In the genomic region with DNA sequence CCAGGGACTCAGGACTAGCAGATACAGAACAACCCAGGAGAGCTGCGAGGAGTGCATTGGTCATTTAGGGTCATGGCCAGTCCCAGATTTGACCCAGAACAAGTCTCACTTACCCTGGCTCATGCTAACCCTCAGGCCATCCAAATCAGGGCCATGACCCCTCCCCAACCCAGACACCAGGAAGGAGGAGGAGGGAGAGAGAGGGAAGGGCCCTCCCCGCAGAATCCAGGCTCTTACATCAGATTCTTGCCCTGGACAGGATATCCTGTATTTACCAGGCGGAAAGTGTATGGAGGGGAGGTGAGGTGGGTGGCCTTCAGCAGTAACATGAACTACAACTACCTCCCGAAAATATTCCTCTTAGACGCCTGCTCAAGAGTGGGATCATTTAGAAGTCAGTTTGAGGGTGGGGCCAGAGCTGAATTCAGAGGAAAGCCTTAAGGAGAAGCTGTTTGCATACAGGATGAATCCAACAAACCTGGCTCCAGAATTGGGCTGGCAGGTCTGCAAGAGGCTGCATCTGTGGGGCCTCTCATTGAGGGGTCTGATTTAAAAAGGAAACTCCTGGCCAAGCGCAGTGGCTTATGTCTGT, we compare ENCODE assay signal across 9 cellular contexts. TPM values are rescaled to one million over a fixed set of nuclear protein-coding genes. Genes with fewer than 3 reads are reported as not detected.
A peak's percentile ranks its signal among the peaks of the same experiment; 100 is the strongest.
DNase-seq lines count a peak whose midpoint lies in the region; ATAC-seq and TF ChIP-seq lines count a peak whose summit lies in the region.
"Had no signal": no experiment of that assay in that cellular context is flagged by ENCODE, and none has a peak within 500 bp of the region (broad histone marks: within the 10 kb centered on the region; RNA-seq: fewer than 3 reads in every experiment).

No MANE protein-coding gene starts in this region.

- no peaks in the 10 kb centered on the region for H3K9me3 ChIP-seq in BE2C

- no peaks in the 10 kb centered on the region for H3K27me3 ChIP-seq in BE2C

- H3K27me3 Mint-ChIP-seq in nephron (ENCODE audit: low read depth): no peaks in the 10 kb centered on the region

- H3K9me3 Mint-ChIP-seq in nephron: no peaks in the 10 kb centered on the region

- peaks cover 6% of the 10 kb centered on the region; the same call in 1 of the 2 replicates for H3K36me3 ChIP-seq in BE2C

- in situ Hi-C loops in KBM-7 (cut with MboI; ENCODE audit: low pct_unique_long_range_greater_than_20kb, low sequenced_read_pairs): loop anchor here (25.0 kb wide), 1 partner anchor 342 kb away; no protein-coding TSS in a partner anchor

- peaks cover 16% of the 10 kb centered on the region for H3K4me1 ChIP-seq in BE2C

- peak overlapping the region; percentile 74 to 91 (median 86) for H3K27ac Mint-ChIP-seq in nephron

- peak overlapping the region; percentile 14; the same call in 1 of the 2 replicates for H3K4me3 ChIP-seq in BE2C (ENCODE audit: low read depth, low read length)
- H3K4me3 ChIP-seq: GM12878 had no signal

- peak overlapping the region; percentile 93 to 95 (median 95) for H3K4me3 Mint-ChIP-seq in nephron

- peaks cover 32% of the 10 kb centered on the region for H3K4me1 Mint-ChIP-seq in nephron

- DNase-seq in BE2C (no peak), KBM-7 (peak; percentile 70), dermis blood vessel endothelial cell (peak; percentile 75), SIG-M5 treated with dmso at 0.1 percent for 504 hours (lab: John Stamatoyannopoulos, UW; ENCODE audit: unreplicated experiment) (no peak)

- ATAC-seq in GM19395 (IDR thresholded peaks at IDR 0.05; ENCODE audit: unreplicated experiment) (no peak), GM21515 (IDR thresholded peaks at IDR 0.05; ENCODE audit: unreplicated experiment) (no peak), GM18909 (IDR thresholded peaks at IDR 0.05; ENCODE audit: poor library complexity, unreplicated experiment) (no peak)
- ATAC-seq: GM12878 had no signal

- no peak for TF ChIP-seq CTCF in BE2C (IDR thresholded peaks at IDR 0.05; ENCODE audit: low read depth, low read length)
- TF ChIP-seq CTCF in nephron (IDR thresholded peaks at IDR 0.05; ENCODE audit: unreplicated experiment in 3 of 3): no peak

- H3K36me3 Mint-ChIP-seq in nephron (ENCODE audit: low read depth): peaks cover 20% of the 10 kb centered on the region

RNA-seq across cellular contexts. Expression of a gene that starts 2.1 kb away (rescaled TPM):
- 769 TPM for polyA plus RNA-seq in BE2C (2012; ENCODE audit: insufficient read depth, insufficient read length, low read depth)
- 195 and 261 TPM in 2 replicates for total RNA-seq in dermis blood vessel endothelial cell

RNA-seq across cellular contexts. Expression of a gene that starts 4.9 kb away (rescaled TPM):
- 7.4 TPM for polyA plus RNA-seq in BE2C (2012; ENCODE audit: insufficient read depth, insufficient read length, low read depth)
- total RNA-seq in dermis blood vessel endothelial cell: 0.14 and 0.17 TPM in 2 replicates
- total RNA-seq: GM12878 had no signal

RNA-seq across cellular contexts. Expression of a gene that starts 13.5 kb away (rescaled TPM):
- polyA plus RNA-seq in BE2C (2012; ENCODE audit: insufficient read depth, insufficient read length, low read depth): 2.2 TPM
- total RNA-seq in dermis blood vessel endothelial cell: 15.9 and 19.4 TPM in 2 replicates

RNA-seq across cellular contexts. Expression of a gene that starts 21.9 kb away (rescaled TPM):
- polyA plus RNA-seq in BE2C (2012; ENCODE audit: insufficient read depth, insufficient read length, low read depth): 1,966 TPM
- 842 and 1,058 TPM in 2 replicates for total RNA-seq in dermis blood vessel endothelial cell

RNA-seq across cellular contexts. Expression of a gene that starts 39.8 kb away (rescaled TPM):
- polyA plus RNA-seq in BE2C (2012; ENCODE audit: insufficient read depth, insufficient read length, low read depth): 19.9 TPM
- total RNA-seq in dermis blood vessel endothelial cell: 10.1 and 14.1 TPM in 2 replicates

Comparison
In these comparisons a context has a peak if more than half of its experiments do, and no peak if none do; other contexts are left out.
1. DNase-seq: peak in KBM-7 (single experiment) and dermis blood vessel endothelial cell (single experiment); none in BE2C (single experiment) and SIG-M5 treated with dmso at 0.1 percent for 504 hours (single experiment).